ENCODE assay signal across 21 cellular contexts in the genomic region with DNA sequence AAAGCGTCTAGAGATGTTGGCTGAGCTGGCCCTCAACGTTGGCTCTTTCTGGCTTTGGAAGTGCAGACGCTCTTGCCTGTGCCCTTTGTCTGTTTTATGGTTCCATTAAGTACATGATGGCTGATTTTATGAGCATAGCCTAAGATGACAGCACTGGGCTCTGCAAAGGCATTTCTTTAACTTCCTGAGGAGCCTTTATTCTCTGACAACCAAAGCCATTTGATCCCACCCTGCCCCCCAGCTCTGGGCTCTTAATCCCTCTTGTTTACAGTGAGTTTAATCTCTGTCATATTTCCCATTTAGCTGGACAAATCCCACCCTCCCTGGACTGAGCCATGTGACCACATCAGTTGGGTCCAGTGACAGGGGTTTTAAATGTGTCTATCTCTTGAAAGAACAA.
"Had no signal": no experiment of that assay in that cellular context is flagged by ENCODE, and none has a peak within 500 bp of the region (broad histone marks: within the 10 kb centered on the region; RNA-seq: fewer than 3 reads in every experiment).

No MANE protein-coding gene starts in this region.

- H3K4me1 Mint-ChIP-seq: immature natural killer cell had no signal

- H3K4me3 Mint-ChIP-seq: effector memory CD8-positive, alpha-beta T cell; immature natural killer cell; natural killer cell treated with Interleukin-12 subunit alpha and Interleukin-12 subunit beta and Interleukin-15 and Interleukin-18, amount 100 ng/mL, for 72 hours; T-helper 2 cell treated with Interferon-gamma antibody and Interleukin-4, amounts not matched to agents 5 μg/mL and 100 μg/mL, for 36 hours had no signal

- H3K9me3 ChIP-seq: psoas muscle, sigmoid colon, testis had no signal

- H3K27ac ChIP-seq: foreskin keratinocyte, psoas muscle, sigmoid colon, stomach, testis had no signal

- H3K36me3 Mint-ChIP-seq: immature natural killer cell; natural killer cell treated with Interleukin-12 subunit alpha and Interleukin-12 subunit beta and Interleukin-15 and Interleukin-18, amount 100 ng/mL, for 72 hours had no signal

- H3K36me3 ChIP-seq: sigmoid colon, stomach had no signal

- H3K9me3 Mint-ChIP-seq: effector memory CD8-positive, alpha-beta T cell; immature natural killer cell; natural killer cell treated with Interleukin-12 subunit alpha and Interleukin-12 subunit beta and Interleukin-15 and Interleukin-18, amount 100 ng/mL, for 72 hours; T-helper 2 cell treated with Interferon-gamma antibody and Interleukin-4, amounts not matched to agents 5 μg/mL and 100 μg/mL, for 36 hours had no signal

- H3K4me3 ChIP-seq: psoas muscle, sigmoid colon, stomach, testis had no signal

- FAIRE-seq: urothelium cell line had no signal

- H3K27ac Mint-ChIP-seq: effector memory CD8-positive, alpha-beta T cell; immature natural killer cell; natural killer cell treated with Interleukin-12 subunit alpha and Interleukin-12 subunit beta and Interleukin-15 and Interleukin-18, amount 100 ng/mL, for 72 hours; T-helper 2 cell treated with Interferon-gamma antibody and Interleukin-4, amounts not matched to agents 5 μg/mL and 100 μg/mL, for 36 hours had no signal

- H3K27me3 ChIP-seq: foreskin keratinocyte, sigmoid colon, stomach, testis had no signal

- H3K4me1 ChIP-seq: psoas muscle, sigmoid colon, stomach, testis had no signal

- DNase-seq: activated CD4-positive, alpha-beta T cell treated with anti-CD3 and anti-CD28 coated beads, Interleukin-2, amount 50 U/mL, for 1 hour; activated CD8-positive, alpha-beta memory T cell treated with anti-CD3 and anti-CD28 coated beads for 24 hours; activated naive CD4-positive, alpha-beta T cell treated with Interleukin-2 at 50 U/mL for 16 hours; anterior cingulate cortex; dermis blood vessel endothelial cell; effector memory CD8-positive, alpha-beta T cell; glutamatergic neuron; immature natural killer cell; left colon; occipital lobe; psoas muscle; sigmoid colon; stimulated activated CD4-positive, alpha-beta T cell treated with anti-CD3 and anti-CD28 coated beads, Interleukin-1b, Interleukin-23, amount 100 ng/mL, for 48 hours; stomach; SW 1271; testis had no signal

- ATAC-seq: activated CD4-positive, CD25-positive, alpha-beta regulatory T cell treated with anti-CD3 and anti-CD28 coated beads, Interleukin-2, amount 50 U/mL, for 24 hours; effector memory CD8-positive, alpha-beta T cell; left colon; psoas muscle had no signal
